10 cellular contexts compared by ENCODE assay signal in genomic region chr1:88701275-88701674, GRCh38. TPM values are rescaled to one million over a fixed set of nuclear protein-coding genes. Genes with fewer than 3 reads are reported as not detected.
DNase-seq lines count a peak whose midpoint lies in the region; ATAC-seq and TF ChIP-seq lines count a peak whose summit lies in the region.
"Had no signal": no experiment of that assay in that cellular context is flagged by ENCODE, and none has a peak within 500 bp of the region (broad histone marks: within the 10 kb centered on the region; RNA-seq: fewer than 3 reads in every experiment).

No MANE protein-coding gene starts in this region.

- H3K27me3 ChIP-seq in esophagus muscularis mucosa (no peaks in the 10 kb centered on the region), brain microvascular endothelial cell (replicated peaks) (no peaks in the 10 kb centered on the region)

- H3K4me3 ChIP-seq in esophagus muscularis mucosa: no peak overlapping the region
- no peak overlapping the region for H3K4me3 ChIP-seq in brain microvascular endothelial cell (ENCODE audit: low read depth, low read length)

- no peak for TF ChIP-seq POLR2A in esophagus muscularis mucosa (IDR thresholded peaks at IDR 0.05; ENCODE audit: low read depth)

- DNase-seq in AML-193 (lab: John Stamatoyannopoulos, UW) (peak; percentile 87 to 88), GM20000 (ENCODE audit: low spot score) (peak; percentile 11), esophagus muscularis mucosa (ENCODE audit: extremely low spot score) (no peak), NK-92 (lab: John Stamatoyannopoulos, UW; ENCODE audit: unreplicated experiment) (no peak), brain microvascular endothelial cell (no peak), GM19240 (ENCODE audit: insufficient read length, low spot score) (no peak)
- DNase-seq in effector memory CD8-positive, alpha-beta T cell: no peak
- DNase-seq: natural killer cell had no signal

- H3K4me1 ChIP-seq in esophagus muscularis mucosa: peaks cover 6 to 37% (median 32%) of the 10 kb centered on the region in 4 donors

- 65% methylated on average over 2 of the region's 2 CpGs for WGBS in esophagus muscularis mucosa

- H3K9me3 ChIP-seq in esophagus muscularis mucosa: no peaks in the 10 kb centered on the region

- no peaks in the 10 kb centered on the region for H3K9me3 Mint-ChIP-seq in effector memory CD8-positive, alpha-beta T cell
- H3K9me3 Mint-ChIP-seq: natural killer cell; T-helper 1 cell treated with Interleukin-12 subunit alpha and Interleukin-12 subunit beta and Interleukin-4 antibody, amounts not matched to agents 30 μg/mL and 1 μg/mL, for 36 hours had no signal

- no peak overlapping the region for H3K4me3 Mint-ChIP-seq in effector memory CD8-positive, alpha-beta T cell
- H3K4me3 Mint-ChIP-seq: natural killer cell; T-helper 1 cell treated with Interleukin-12 subunit alpha and Interleukin-12 subunit beta and Interleukin-4 antibody, amounts not matched to agents 30 μg/mL and 1 μg/mL, for 36 hours had no signal

- TF ChIP-seq CTCF in GM20000 (IDR thresholded peaks at IDR 0.05; ENCODE audit: extremely low read depth, missing control alignments): no peak
- TF ChIP-seq CTCF in esophagus muscularis mucosa (IDR thresholded peaks at IDR 0.05): no peak
- no peak for TF ChIP-seq CTCF in brain microvascular endothelial cell (IDR thresholded peaks at IDR 0.05; ENCODE audit: low read depth, low read length, missing control alignments)

- H3K27ac Mint-ChIP-seq in effector memory CD8-positive, alpha-beta T cell: no peak overlapping the region
- H3K27ac Mint-ChIP-seq: natural killer cell; T-helper 1 cell treated with Interleukin-12 subunit alpha and Interleukin-12 subunit beta and Interleukin-4 antibody, amounts not matched to agents 30 μg/mL and 1 μg/mL, for 36 hours had no signal

- intact Hi-C loops in esophagus muscularis mucosa (cut with DNase I): no loop called here

- H3K27me3 Mint-ChIP-seq in effector memory CD8-positive, alpha-beta T cell: no peaks in the 10 kb centered on the region

- H3K4me1 Mint-ChIP-seq in effector memory CD8-positive, alpha-beta T cell (ENCODE audit: low read depth in 2 of 2): peaks cover 16 to 42% of the 10 kb centered on the region in 2 donors

- ATAC-seq in HG03432 (IDR thresholded peaks at IDR 0.05; ENCODE audit: unreplicated experiment): peak; percentile 88
- ATAC-seq in effector memory CD8-positive, alpha-beta T cell (replicated peaks): peak; percentile 29

- in situ Hi-C loops in brain microvascular endothelial cell (cut with HindIII; ENCODE audit: low pct_ligation_motif_present, low sequenced_read_pairs): no loop called here

- H3K27ac ChIP-seq in esophagus muscularis mucosa (replicated peaks in 1 of 4) (no peak overlapping the region), brain microvascular endothelial cell (no peak overlapping the region)

- H3K36me3 ChIP-seq in esophagus muscularis mucosa: no peaks in the 10 kb centered on the region
- no peaks in the 10 kb centered on the region for H3K36me3 ChIP-seq in brain microvascular endothelial cell (replicated peaks)

- no peak for TF ChIP-seq EP300 in esophagus muscularis mucosa (IDR thresholded peaks at IDR 0.05)

- peaks cover 5% of the 10 kb centered on the region for H3K36me3 Mint-ChIP-seq in effector memory CD8-positive, alpha-beta T cell (ENCODE audit: insufficient read depth)
- H3K36me3 Mint-ChIP-seq: natural killer cell had no signal

RNA-seq across cellular contexts. Expression of gene PKN2, which starts 17.2 kb away (rescaled TPM):
- total RNA-seq in esophagus muscularis mucosa: 10 to 100 TPM; 27.2 to 39.9 (median 34.3) TPM

Comparison
In these comparisons a context has a peak if more than half of its experiments do, and no peak if none do; other contexts are left out.
1. DNase-seq: peak in AML-193 (2 of 2) and GM20000 (single experiment); none in effector memory CD8-positive, alpha-beta T cell (0 of 3), esophagus muscularis mucosa (single experiment), NK-92 (single experiment), brain microvascular endothelial cell (single experiment) and GM19240 (single experiment).